15 cellular contexts compared by ENCODE assay signal in the genomic region with DNA sequence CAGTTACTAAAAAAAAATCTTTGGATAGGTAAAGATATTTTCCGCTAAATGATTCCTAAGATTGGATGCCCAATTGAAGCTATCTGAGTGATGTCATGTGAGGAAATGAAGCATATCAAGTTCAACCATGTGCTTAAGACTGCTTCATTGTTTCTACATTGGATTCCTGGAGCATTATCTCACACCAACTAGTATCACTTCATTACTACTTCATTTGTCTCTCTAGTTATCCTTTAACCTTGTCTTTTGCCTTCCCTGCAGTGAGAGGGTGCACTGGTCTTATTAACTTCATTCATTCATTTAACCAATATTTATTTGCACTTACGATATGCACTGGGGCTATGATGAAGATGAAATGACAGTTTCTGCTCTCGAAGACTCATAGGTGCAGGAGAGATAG.
DNase-seq lines count a peak whose midpoint lies in the region; ATAC-seq, FAIRE-seq and TF ChIP-seq lines count a peak whose summit lies in the region.
"Had no signal": no experiment of that assay in that cellular context is flagged by ENCODE, and none has a peak within 500 bp of the region (broad histone marks: within the 10 kb centered on the region; RNA-seq: fewer than 3 reads in every experiment).

No MANE protein-coding gene starts in this region.

- no peaks in the 10 kb centered on the region for H4K20me1 ChIP-seq in HepG2 (ENCODE audit: insufficient read depth, low read length)

- peaks cover 2% of the 10 kb centered on the region; the same call in 1 of the 2 replicates for H3K9me3 ChIP-seq in HepG2 (ENCODE audit: low read length)
- no peaks in the 10 kb centered on the region for H3K9me3 ChIP-seq in right lobe of liver

- no peak for FAIRE-seq in HepG2 (lab: Jason Lieb, UNC)

- H3K9ac ChIP-seq in HepG2 (ENCODE audit: insufficient read depth, low read depth, low read length) = no peak overlapping the region

- BruUV-seq in HepG2 (replicated peaks; lab: Mats Ljungman, UMichigan) = no TSS peak

- 96% methylated on average over 3 of the region's 3 CpGs for WGBS in HepG2 (ENCODE audit: low lambda C conversion rate)
- 87% methylated on average over 3 of the region's 3 CpGs for WGBS in right lobe of liver (ENCODE audit: insufficient coverage, low coverage, low lambda C conversion rate, missing lambda C conversion rate)

- DNase-seq in HepG2 (ENCODE audit: low spot score) (no peak), right lobe of liver (no peak), choroid plexus epithelial cell (ENCODE audit: low read depth) (peak; percentile 10), glomerular visceral epithelial cell (ENCODE audit: extremely low spot score) (peak; percentile 72), Right ventricle myocardium inferior (ENCODE audit: missing footprints) (no peak), GM20000 (ENCODE audit: low spot score) (no peak)
- no peak for DNase-seq in stimulated activated CD4-positive, alpha-beta T cell treated with anti-CD3 and anti-CD28 coated beads, Interleukin-2, amount 100 ng/mL, for 24 hours
- DNase-seq: 8988T; CD4-positive, alpha-beta memory T cell; GOT3; NCI-H187; NCI-H748 treated with DMSO at 0.1 percent for 48 hours; OCI-M1; RPMI8226 had no signal

- CTCF ChIA-PET in HepG2 (lab: Yijun Ruan, JAX; ENCODE audit: low intra/inter-chr PET ratio, low total read pairs) = no interaction called here

- H3K27me3 ChIP-seq in HepG2 (ENCODE audit: control insufficient read depth in 1 of 2, insufficient read depth in 2 of 2, low read length in 2 of 2) (no peaks in the 10 kb centered on the region), right lobe of liver (no peaks in the 10 kb centered on the region)

- no peak for ATAC-seq in HepG2
- ATAC-seq in right lobe of liver = no peak
- no peak for ATAC-seq in Right ventricle myocardium inferior
- ATAC-seq in HG03342 (IDR thresholded peaks at IDR 0.05; ENCODE audit: unreplicated experiment) = no peak

- H2AFZ ChIP-seq in HepG2 (ENCODE audit: low read length) = no peak overlapping the region

- no peak for TF ChIP-seq RAD21 in HepG2 (CRISPR knock-in tag; IDR thresholded peaks at IDR 0.05)

- TF ChIP-seq POLR2A in HepG2 (IDR thresholded peaks at IDR 0.05; ENCODE audit: insufficient read depth in 1 of 2, low read depth in 2 of 2, low read length in 2 of 2) (no peak), right lobe of liver (IDR thresholded peaks at IDR 0.05) (no peak)

- H3K4me1 ChIP-seq in HepG2 (ENCODE audit: insufficient read depth, low read length) = peaks cover 29% of the 10 kb centered on the region
- H3K4me1 ChIP-seq in right lobe of liver = peaks cover 0 to 9% (median 2%) of the 10 kb centered on the region in 4 donors

- H3K4me3 ChIP-seq in HepG2 (replicated peaks in 1 of 3; ENCODE audit: insufficient read depth in 1 of 3, low read depth in 2 of 3, low read length in 3 of 3) = no peak overlapping the region
- H3K4me3 ChIP-seq in right lobe of liver = no peak overlapping the region
- no peak overlapping the region for H3K4me3 ChIP-seq in choroid plexus epithelial cell (ENCODE audit: low read depth, low read length)

- no peaks in the 10 kb centered on the region for H3K79me2 ChIP-seq in HepG2 (ENCODE audit: insufficient read depth, low read length)

- TF ChIP-seq CTCF in HepG2 (CRISPR knock-in tag; IDR thresholded peaks at IDR 0.05) (no peak), right lobe of liver (IDR thresholded peaks at IDR 0.05) (no peak), choroid plexus epithelial cell (conservative IDR thresholded peaks at IDR 0.05; ENCODE audit: low read depth, low read length) (no peak), GM20000 (IDR thresholded peaks at IDR 0.05; ENCODE audit: extremely low read depth, missing control alignments) (no peak)

- in situ Hi-C loops in HepG2 (cut with HindIII; ENCODE audit: extremely low pct_ligation_motif_present, low pct_unique_long_range_greater_than_20kb) = no loop called here

- intact Hi-C loops in HepG2 (cut with micrococcal nuclease; ENCODE audit: unreplicated experiment) (no loop called here), right lobe of liver (cut with DNase I) (no loop called here), Right ventricle myocardium inferior (cut with DNase I) (no loop called here)

- TF ChIP-seq EP300 in HepG2 (IDR thresholded peaks at IDR 0.05; ENCODE audit: low read depth in 2 of 2, low read length in 2 of 2) (no peak), HepG2 (CRISPR knock-in tag; IDR thresholded peaks at IDR 0.05; ENCODE audit: borderline replicate concordance) (no peak)

- no peak overlapping the region for H3K4me2 ChIP-seq in HepG2 (ENCODE audit: low read depth, low read length)

- H3K27ac ChIP-seq in HepG2 (ENCODE audit: extremely low read length, insufficient read depth, low read length) (no peak overlapping the region), right lobe of liver (no peak overlapping the region)

- POLR2A ChIA-PET in HepG2 (lab: Yijun Ruan, JAX) = no interaction called here

- H3K36me3 ChIP-seq in HepG2 (replicated peaks in 1 of 2; ENCODE audit: control insufficient read depth in 1 of 2, insufficient read depth in 2 of 2, low read length in 2 of 2) = no peaks in the 10 kb centered on the region
- H3K36me3 ChIP-seq in right lobe of liver = no peaks in the 10 kb centered on the region

TF ChIP-seq in HepG2, 621 proteins besides CTCF, POLR2A, EP300 and RAD21:
- TF ChIP-seq, protein P1, sequence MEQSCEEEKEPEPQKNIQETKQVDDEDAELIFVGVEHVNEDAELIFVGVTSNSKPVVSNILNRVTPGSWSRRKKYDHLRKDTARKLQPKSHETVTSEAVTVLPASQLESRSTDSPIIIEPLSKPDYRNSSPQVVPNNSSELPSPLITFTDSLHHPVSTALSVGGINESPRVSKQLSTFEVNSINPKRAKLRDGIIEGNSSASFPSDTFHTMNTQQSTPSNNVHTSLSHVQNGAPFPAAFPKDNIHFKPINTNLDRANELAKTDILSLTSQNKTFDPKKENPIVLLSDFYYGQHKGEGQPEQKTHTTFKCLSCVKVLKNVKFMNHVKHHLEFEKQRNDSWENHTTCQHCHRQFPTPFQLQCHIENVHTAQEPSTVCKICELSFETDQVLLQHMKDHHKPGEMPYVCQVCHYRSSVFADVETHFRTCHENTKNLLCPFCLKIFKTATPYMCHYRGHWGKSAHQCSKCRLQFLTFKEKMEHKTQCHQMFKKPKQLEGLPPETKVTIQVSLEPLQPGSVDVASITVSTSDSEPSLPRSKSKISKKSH (CRISPR knock-in tag; IDR thresholded peaks at IDR 0.05; ENCODE audit: borderline replicate concordance) = no peak
- no peak for TF ChIP-seq DPF2 (CRISPR knock-in tag; IDR thresholded peaks at IDR 0.05; ENCODE audit: borderline replicate concordance, low read depth)
- no peak for TF ChIP-seq ZNF121 (CRISPR knock-in tag; IDR thresholded peaks at IDR 0.05)
- TF ChIP-seq WIZ (CRISPR knock-in tag; IDR thresholded peaks at IDR 0.05) = no peak
- TF ChIP-seq, protein P2, sequence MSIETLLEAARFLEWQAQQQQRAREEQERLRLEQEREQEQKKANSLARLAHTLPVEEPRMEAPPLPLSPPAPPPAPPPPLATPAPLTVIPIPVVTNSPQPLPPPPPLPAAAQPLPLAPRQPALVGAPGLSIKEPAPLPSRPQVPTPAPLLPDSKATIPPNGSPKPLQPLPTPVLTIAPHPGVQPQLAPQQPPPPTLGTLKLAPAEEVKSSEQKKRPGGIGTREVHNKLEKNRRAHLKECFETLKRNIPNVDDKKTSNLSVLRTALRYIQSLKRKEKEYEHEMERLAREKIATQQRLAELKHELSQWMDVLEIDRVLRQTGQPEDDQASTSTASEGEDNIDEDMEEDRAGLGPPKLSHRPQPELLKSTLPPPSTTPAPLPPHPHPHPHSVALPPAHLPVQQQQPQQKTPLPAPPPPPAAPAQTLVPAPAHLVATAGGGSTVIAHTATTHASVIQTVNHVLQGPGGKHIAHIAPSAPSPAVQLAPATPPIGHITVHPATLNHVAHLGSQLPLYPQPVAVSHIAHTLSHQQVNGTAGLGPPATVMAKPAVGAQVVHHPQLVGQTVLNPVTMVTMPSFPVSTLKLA (IDR thresholded peaks at IDR 0.05) = peak; percentile 46
TF ChIP-seq in HepG2: peak in this region for 1.

Comparison
In these comparisons a context has a peak if more than half of its experiments do, and no peak if none do; other contexts are left out.
1. DNase-seq: peak in choroid plexus epithelial cell (single experiment) and glomerular visceral epithelial cell (single experiment); none in HepG2 (single experiment), right lobe of liver (0 of 3), Right ventricle myocardium inferior (single experiment), GM20000 (single experiment) and stimulated activated CD4-positive, alpha-beta T cell treated with anti-CD3 and anti-CD28 coated beads, Interleukin-2, amount 100 ng/mL, for 24 hours (0 of 2).